ENCODE assay signal across 37 cellular contexts in genomic region chr4:5925419-5926187, GRCh38. TPM values are rescaled to one million over a fixed set of nuclear protein-coding genes. Genes with fewer than 3 reads are reported as not detected.
"Had no signal": no experiment of that assay in that cellular context is flagged by ENCODE, and none has a peak within 500 bp of the region (broad histone marks: within the 10 kb centered on the region; RNA-seq: fewer than 3 reads in every experiment).

No MANE protein-coding gene starts in this region.

- H3K4me2 ChIP-seq: smooth muscle cell had no signal

- H3K9me3 Mint-ChIP-seq: activated CD4-positive, alpha-beta memory T cell treated with anti-CD3 and anti-CD28 coated beads, Interleukin-2, amount 10 ng/mL, durations not matched to agents 7 days and 5 days; activated CD4-positive, alpha-beta T cell treated with anti-CD3 and anti-CD28 coated beads, Interleukin-2, amount 10 ng/mL, durations not matched to agents 7 days and 5 days; activated naive CD4-positive, alpha-beta T cell treated with anti-CD3 and anti-CD28 coated beads, Interleukin-2, amount 50 U/mL, for 24 hours; activated naive CD8-positive, alpha-beta T cell treated with anti-CD3 and anti-CD28 coated beads, Interleukin-2, amount 50 U/mL, for 24 hours; activated T-cell treated with anti-CD3 and anti-CD28 coated beads, Interleukin-2, amount 50 U/mL, for 4 hours; activated T-helper 2 cell treated with anti-CD3 and anti-CD28 coated beads, Interferon-gamma antibody, Interleukin-2, Interleukin-4, amounts not matched to agents 10 μg/mL and 5 μg/mL and 100 μg/mL, durations not matched to agents 14 hours and 24 hours and 36 hours; central memory CD8-positive, alpha-beta T cell; immature natural killer cell; nephron; T-helper 1 cell treated with Interleukin-12 subunit alpha and Interleukin-12 subunit beta and Interleukin-4 antibody, amounts not matched to agents 30 μg/mL and 1 μg/mL, for 36 hours had no signal

- FAIRE-seq: bronchial epithelial cell, pancreas, TTC549 had no signal

- ATAC-seq: activated naive CD8-positive, alpha-beta T cell treated with anti-CD3 and anti-CD28 coated beads, Interleukin-2, amount 50 U/mL, for 24 hours; activated T-cell treated with anti-CD3 and anti-CD28 coated beads, Interleukin-2, amount 50 U/mL, for 4 hours; gastroesophageal sphincter; left lung; mucosa of descending colon; pancreas; psoas muscle; stimulated activated memory B cell treated with anti-CD40 and anti-IgM and Interleukin-4, amounts not matched to agents 10 μg/mL and 1 μg/mL and 100 μg/mL, for 72 hours had no signal

- H3K4me1 Mint-ChIP-seq: activated CD4-positive, alpha-beta memory T cell treated with anti-CD3 and anti-CD28 coated beads, Interleukin-2, amount 10 ng/mL, durations not matched to agents 7 days and 5 days; activated CD4-positive, alpha-beta T cell treated with anti-CD3 and anti-CD28 coated beads, Interleukin-2, amount 10 ng/mL, durations not matched to agents 7 days and 5 days; activated naive CD4-positive, alpha-beta T cell treated with anti-CD3 and anti-CD28 coated beads, Interleukin-2, amount 50 U/mL, for 24 hours; activated naive CD8-positive, alpha-beta T cell treated with anti-CD3 and anti-CD28 coated beads, Interleukin-2, amount 50 U/mL, for 24 hours; central memory CD8-positive, alpha-beta T cell; immature natural killer cell; stimulated activated memory B cell treated with anti-CD40 and anti-IgM and Interleukin-4, amounts not matched to agents 10 μg/mL and 1 μg/mL and 100 μg/mL, for 72 hours had no signal

- H3K4me3 ChIP-seq: gastroesophageal sphincter, left lung, lung, mucosa of descending colon, pancreas, psoas muscle, smooth muscle cell, stomach, thyroid gland, upper lobe of left lung, vagina had no signal

- H3K27ac ChIP-seq: gastroesophageal sphincter, left lung, pancreas, psoas muscle, stomach, thyroid gland, upper lobe of left lung, vagina, VCaP had no signal

- H3K27me3 ChIP-seq: pancreas, thyroid gland, upper lobe of left lung, vagina had no signal

- H3K36me3 Mint-ChIP-seq: activated naive CD4-positive, alpha-beta T cell treated with anti-CD3 and anti-CD28 coated beads, Interleukin-2, amount 50 U/mL, for 24 hours; immature natural killer cell; stimulated activated memory B cell treated with anti-CD40 and anti-IgM and Interleukin-4, amounts not matched to agents 10 μg/mL and 1 μg/mL and 100 μg/mL, for 72 hours had no signal

- H3K4me1 ChIP-seq: gastroesophageal sphincter, left lung, pancreas, psoas muscle, stomach, thyroid gland, upper lobe of left lung, vagina had no signal

- H3K36me3 ChIP-seq: gastroesophageal sphincter, left lung, pancreas, stomach, thyroid gland, upper lobe of left lung, vagina had no signal

- DNase-seq: activated CD4-positive, alpha-beta memory T cell treated with anti-CD3 and anti-CD28 coated beads, Interleukin-2, amount 10 ng/mL, durations not matched to agents 7 days and 5 days; activated CD4-positive, alpha-beta T cell treated with anti-CD3 and anti-CD28 coated beads for 1 hour; activated CD4-positive, alpha-beta T cell treated with anti-CD3 and anti-CD28 coated beads, Interleukin-2, amount 10 ng/mL, durations not matched to agents 7 days and 5 days; activated naive CD8-positive, alpha-beta T cell treated with anti-CD3 and anti-CD28 coated beads, Interleukin-2, amount 50 U/mL, for 24 hours; activated T-cell treated with anti-CD3 and anti-CD28 coated beads, Interleukin-2, amount 50 U/mL, for 4 hours; dermis blood vessel endothelial cell; effector CD4-positive, alpha-beta T cell; hippocampal formation; immature natural killer cell; kidney glomerular epithelial cell; left lung; mesendoderm; mucosa of descending colon; nucleus accumbens; pancreas; psoas muscle; stimulated activated CD4-positive, alpha-beta T cell treated with anti-CD3 and anti-CD28 coated beads, Interleukin-1b, Interleukin-23, amount 100 ng/mL, for 48 hours; stimulated activated CD4-positive, alpha-beta T cell treated with anti-CD3 and anti-CD28 coated beads, Interleukin-4, amount 100 ng/mL, for 4 hours; stimulated activated CD8-positive, alpha-beta memory T cell treated with anti-CD3 and anti-CD28 coated beads, Interleukin-4, amount 100 ng/mL, for 48 hours; stomach; SW 1271; T-helper 9 cell; thyroid gland; upper lobe of left lung had no signal

- H3K27ac Mint-ChIP-seq: activated CD4-positive, alpha-beta memory T cell treated with anti-CD3 and anti-CD28 coated beads, Interleukin-2, amount 10 ng/mL, durations not matched to agents 7 days and 5 days; activated CD4-positive, alpha-beta T cell treated with anti-CD3 and anti-CD28 coated beads, Interleukin-2, amount 10 ng/mL, durations not matched to agents 7 days and 5 days; activated naive CD4-positive, alpha-beta T cell treated with anti-CD3 and anti-CD28 coated beads, Interleukin-2, amount 50 U/mL, for 24 hours; activated naive CD8-positive, alpha-beta T cell treated with anti-CD3 and anti-CD28 coated beads, Interleukin-2, amount 50 U/mL, for 24 hours; activated T-helper 2 cell treated with anti-CD3 and anti-CD28 coated beads, Interferon-gamma antibody, Interleukin-2, Interleukin-4, amounts not matched to agents 10 μg/mL and 5 μg/mL and 100 μg/mL, durations not matched to agents 14 hours and 24 hours and 36 hours; immature natural killer cell; nephron; stimulated activated memory B cell treated with anti-CD40 and anti-IgM and Interleukin-4, amounts not matched to agents 10 μg/mL and 1 μg/mL and 100 μg/mL, for 72 hours; T-helper 1 cell treated with Interleukin-12 subunit alpha and Interleukin-12 subunit beta and Interleukin-4 antibody, amounts not matched to agents 30 μg/mL and 1 μg/mL, for 36 hours had no signal

- H3K4me3 Mint-ChIP-seq: activated CD4-positive, alpha-beta memory T cell treated with anti-CD3 and anti-CD28 coated beads, Interleukin-2, amount 10 ng/mL, durations not matched to agents 7 days and 5 days; activated CD4-positive, alpha-beta T cell treated with anti-CD3 and anti-CD28 coated beads, Interleukin-2, amount 10 ng/mL, durations not matched to agents 7 days and 5 days; activated naive CD4-positive, alpha-beta T cell treated with anti-CD3 and anti-CD28 coated beads, Interleukin-2, amount 50 U/mL, for 24 hours; activated naive CD8-positive, alpha-beta T cell treated with anti-CD3 and anti-CD28 coated beads, Interleukin-2, amount 50 U/mL, for 24 hours; activated T-cell treated with anti-CD3 and anti-CD28 coated beads, Interleukin-2, amount 50 U/mL, for 4 hours; central memory CD8-positive, alpha-beta T cell; immature natural killer cell; nephron; stimulated activated memory B cell treated with anti-CD40 and anti-IgM and Interleukin-4, amounts not matched to agents 10 μg/mL and 1 μg/mL and 100 μg/mL, for 72 hours; T-helper 1 cell treated with Interleukin-12 subunit alpha and Interleukin-12 subunit beta and Interleukin-4 antibody, amounts not matched to agents 30 μg/mL and 1 μg/mL, for 36 hours had no signal

- H3K9me3 ChIP-seq: gastroesophageal sphincter, left lung, mucosa of descending colon, pancreas, psoas muscle, stomach, thyroid gland, upper lobe of left lung, vagina had no signal

RNA-seq across cellular contexts. Expression of gene CRMP1, which starts 32.7 kb away (rescaled TPM):
- total RNA-seq: bronchial epithelial cell had no signal
- polyA plus RNA-seq: immature natural killer cell had no signal
